17 cellular contexts compared by ENCODE assay signal in genomic region chr11:78289547-78290292, GRCh38.
A peak's percentile ranks its signal among the peaks of the same experiment; 100 is the strongest.
DNase-seq lines count a peak whose midpoint lies in the region; ATAC-seq and TF ChIP-seq lines count a peak whose summit lies in the region.
"Had no signal": no experiment of that assay in that cellular context is flagged by ENCODE, and none has a peak within 500 bp of the region (broad histone marks: within the 10 kb centered on the region; RNA-seq: fewer than 3 reads in every experiment).

No MANE protein-coding gene starts in this region.

- POLR2A ChIA-PET in activated CD4-positive, alpha-beta T cell treated with anti-CD3 and anti-CD28 coated beads for 36 hours (lab: Charles Lee) = no interaction called here
- POLR2A ChIA-PET in naive thymus-derived CD8-positive, alpha-beta T cell (lab: Charles Lee) = no interaction called here

- peak overlapping the region; percentile 15 to 79 (median 34) for H3K27ac ChIP-seq in gastrocnemius medialis
- no peak overlapping the region for H3K27ac ChIP-seq in effector memory CD4-positive, alpha-beta T cell (ENCODE audit: insufficient read depth, low read length, poor library complexity, severe bottlenecking)
- H3K27ac ChIP-seq: Peyer's patch had no signal

- DNase-seq in activated CD4-positive, alpha-beta T cell treated with anti-CD3 and anti-CD28 coated beads for 36 hours = no peak
- no peak for DNase-seq in activated CD4-positive, alpha-beta T cell treated with anti-CD3 and anti-CD28 coated beads, Interleukin-2, amount 50 U/mL, for 48 hours
- DNase-seq in NOMO-1 treated with dmso at 0.1 percent for 144 hours (lab: John Stamatoyannopoulos, UW; ENCODE audit: unreplicated experiment) (peak; percentile 65), gastrocnemius medialis (no peak)
- no peak for DNase-seq in naive thymus-derived CD8-positive, alpha-beta T cell
- DNase-seq in effector memory CD4-positive, alpha-beta T cell = no peak
- DNase-seq: 8988T; activated CD4-positive, alpha-beta T cell treated with anti-CD3 and anti-CD28 coated beads for 1 hour; CD4-positive, alpha-beta T cell; dermis blood vessel endothelial cell; heart right ventricle; kidney; NCI-H1436; Peyer's patch had no signal

- H3K27me3 ChIP-seq in gastrocnemius medialis = no peaks in the 10 kb centered on the region
- H3K27me3 ChIP-seq in effector memory CD4-positive, alpha-beta T cell (replicated peaks; ENCODE audit: control insufficient read depth, insufficient read depth, low read length, poor library complexity, severe bottlenecking) = no peaks in the 10 kb centered on the region
- H3K27me3 ChIP-seq: heart right ventricle, Peyer's patch had no signal

- no peak for TF ChIP-seq POLR2A in gastrocnemius medialis (IDR thresholded peaks at IDR 0.05)

- H3K4me3 Mint-ChIP-seq in activated CD4-positive, alpha-beta T cell treated with anti-CD3 and anti-CD28 coated beads for 36 hours = no peak overlapping the region
- H3K4me3 Mint-ChIP-seq in activated T-helper 17 cell treated with anti-CD3 and anti-CD28 coated beads, Interleukin-2, amount 50 U/mL, for 72 hours = peak overlapping the region; percentile 63
- peak overlapping the region in 1 of 10 donors; percentile 5 for H3K4me3 Mint-ChIP-seq in naive thymus-derived CD8-positive, alpha-beta T cell
- H3K4me3 Mint-ChIP-seq: CD4-positive, alpha-beta T cell had no signal

- intact Hi-C loops in activated CD4-positive, alpha-beta T cell treated with anti-CD3 and anti-CD28 coated beads for 36 hours (cut with DNase I, micrococcal nuclease) = loop anchor here in 1 of 2 experiments (2.0 to 5.0 kb wide), 3 partner anchors 59 to 273 kb away; partner anchors contain the start of genes KCTD21 and USP35
- intact Hi-C loops in gastrocnemius medialis (cut with DNase I; ENCODE audit: low total_unique reads) = no loop called here

- peaks cover 33% of the 10 kb centered on the region for H3K4me1 Mint-ChIP-seq in activated CD4-positive, alpha-beta T cell treated with anti-CD3 and anti-CD28 coated beads for 36 hours
- H3K4me1 Mint-ChIP-seq in activated T-helper 17 cell treated with anti-CD3 and anti-CD28 coated beads, Interleukin-2, amount 50 U/mL, for 72 hours = peaks cover 24% of the 10 kb centered on the region
- H3K4me1 Mint-ChIP-seq in naive thymus-derived CD8-positive, alpha-beta T cell = peaks cover 7 to 30% (median 14%) of the 10 kb centered on the region in 4 donors

- H3K9me3 Mint-ChIP-seq in activated CD4-positive, alpha-beta T cell treated with anti-CD3 and anti-CD28 coated beads for 36 hours (ENCODE audit: low read depth) = peaks cover 7% of the 10 kb centered on the region
- H3K9me3 Mint-ChIP-seq in activated T-helper 17 cell treated with anti-CD3 and anti-CD28 coated beads, Interleukin-2, amount 50 U/mL, for 72 hours = peaks cover 6% of the 10 kb centered on the region
- H3K9me3 Mint-ChIP-seq in naive thymus-derived CD8-positive, alpha-beta T cell = peaks cover 0 to 6% (median 0%) of the 10 kb centered on the region in 9 donors

- H3K36me3 ChIP-seq in gastrocnemius medialis = no peaks in the 10 kb centered on the region
- no peaks in the 10 kb centered on the region for H3K36me3 ChIP-seq in effector memory CD4-positive, alpha-beta T cell (ENCODE audit: control insufficient read depth, insufficient read depth, low read length)
- H3K36me3 ChIP-seq: heart right ventricle, Peyer's patch had no signal

- TF ChIP-seq CTCF in gastrocnemius medialis (IDR thresholded peaks at IDR 0.05 in 4 of 5, conservative IDR thresholded peaks at IDR 0.05 in 1 of 5) = no peak

- no peak for ATAC-seq in activated CD4-positive, alpha-beta T cell treated with anti-CD3 and anti-CD28 coated beads for 36 hours
- ATAC-seq in activated T-helper 17 cell treated with anti-CD3 and anti-CD28 coated beads, Interleukin-2, amount 50 U/mL, for 72 hours (replicated peaks) = no peak
- ATAC-seq in gastrocnemius medialis (no peak), HG03196 (IDR thresholded peaks at IDR 0.05; ENCODE audit: unreplicated experiment) (no peak)
- no peak for ATAC-seq in naive thymus-derived CD8-positive, alpha-beta T cell
- ATAC-seq: HCT116 had no signal

- in situ Hi-C loops in gastrocnemius medialis (cut with MboI; ENCODE audit: low sequenced_read_pairs in 4 of 4) = no loop called here

- H3K27ac Mint-ChIP-seq in activated CD4-positive, alpha-beta T cell treated with anti-CD3 and anti-CD28 coated beads for 36 hours = peak overlapping the region; percentile 85
- peak overlapping the region; percentile 85 for H3K27ac Mint-ChIP-seq in activated T-helper 17 cell treated with anti-CD3 and anti-CD28 coated beads, Interleukin-2, amount 50 U/mL, for 72 hours
- H3K27ac Mint-ChIP-seq in naive thymus-derived CD8-positive, alpha-beta T cell = peak overlapping the region in 1 of 10 donors; percentile 53
- H3K27ac Mint-ChIP-seq: CD4-positive, alpha-beta T cell had no signal

- H3K27me3 Mint-ChIP-seq in activated CD4-positive, alpha-beta T cell treated with anti-CD3 and anti-CD28 coated beads for 36 hours = no peaks in the 10 kb centered on the region
- H3K27me3 Mint-ChIP-seq in activated T-helper 17 cell treated with anti-CD3 and anti-CD28 coated beads, Interleukin-2, amount 50 U/mL, for 72 hours = no peaks in the 10 kb centered on the region
- H3K27me3 Mint-ChIP-seq in naive thymus-derived CD8-positive, alpha-beta T cell = no peaks in the 10 kb centered on the region
- H3K27me3 Mint-ChIP-seq: CD4-positive, alpha-beta T cell had no signal

- CTCF ChIA-PET in activated CD4-positive, alpha-beta T cell treated with anti-CD3 and anti-CD28 coated beads for 36 hours (lab: Charles Lee) = interaction anchor here (0.5 kb wide), 1 partner anchor 357 kb away, joined by 3 read pairs; no protein-coding TSS in a partner anchor

- no peaks in the 10 kb centered on the region for H3K9me3 ChIP-seq in gastrocnemius medialis
- no peaks in the 10 kb centered on the region for H3K9me3 ChIP-seq in effector memory CD4-positive, alpha-beta T cell (ENCODE audit: control insufficient read depth, low read length)
- H3K9me3 ChIP-seq: Peyer's patch had no signal

- H3K4me3 ChIP-seq in gastrocnemius medialis = no peak overlapping the region
- H3K4me3 ChIP-seq in effector memory CD4-positive, alpha-beta T cell (ENCODE audit: insufficient read depth, low read depth, low read length, poor library complexity, severe bottlenecking) = no peak overlapping the region
- H3K4me3 ChIP-seq: heart right ventricle, Peyer's patch had no signal

- H3K36me3 Mint-ChIP-seq in activated CD4-positive, alpha-beta T cell treated with anti-CD3 and anti-CD28 coated beads for 36 hours (ENCODE audit: low read depth) = peaks cover 8% of the 10 kb centered on the region
- H3K36me3 Mint-ChIP-seq in activated T-helper 17 cell treated with anti-CD3 and anti-CD28 coated beads, Interleukin-2, amount 50 U/mL, for 72 hours (ENCODE audit: low read depth) = no peaks in the 10 kb centered on the region
- H3K36me3 Mint-ChIP-seq in naive thymus-derived CD8-positive, alpha-beta T cell = no peaks in the 10 kb centered on the region

- peaks cover 0 to 4% of the 10 kb centered on the region in 2 donors for H3K4me1 ChIP-seq in gastrocnemius medialis
- peaks cover 4% of the 10 kb centered on the region for H3K4me1 ChIP-seq in effector memory CD4-positive, alpha-beta T cell (ENCODE audit: control insufficient read depth, insufficient read depth, low read length, poor library complexity, severe bottlenecking)
- H3K4me1 ChIP-seq: Peyer's patch had no signal
